20 cellular contexts compared by ENCODE assay signal in genomic region chr9:116310212-116310611, GRCh38.
DNase-seq lines count a peak whose midpoint lies in the region; ATAC-seq and TF ChIP-seq lines count a peak whose summit lies in the region.
"Had no signal": no experiment of that assay in that cellular context is flagged by ENCODE, and none has a peak within 500 bp of the region (broad histone marks: within the 10 kb centered on the region; RNA-seq: fewer than 3 reads in every experiment).

No MANE protein-coding gene starts in this region.

- H3K36me3 ChIP-seq in left ventricle myocardium inferior (no peaks in the 10 kb centered on the region), SK-N-MC (ENCODE audit: insufficient read depth, low read length) (peaks cover 97% of the 10 kb centered on the region)
- H3K36me3 ChIP-seq: BE2C had no signal

- DNase-seq in left ventricle myocardium inferior (no peak), left cardiac atrium (no peak), SK-N-MC (ENCODE audit: low read depth, low spot score) (no peak), sciatic nerve (ENCODE audit: low spot score) (no peak), DMS53 treated with DMSO at 0.1 percent for 48 hours (lab: John Stamatoyannopoulos, UW; ENCODE audit: unreplicated experiment) (no peak)
- no peak for DNase-seq in activated CD8-positive, alpha-beta T cell treated with anti-CD3 and anti-CD28 coated beads, Interleukin-2, amount 10 ng/mL, durations not matched to agents 7 days and 5 days
- DNase-seq: ACHN; BE2C; C1 segment of cervical spinal cord; CD4-positive, CD25-positive, alpha-beta regulatory T cell; CD8-positive, alpha-beta memory T cell; COR-L47; DMS 273 treated with DMSO at 0.1 percent for 48 hours; DMS79; GDM1; GOT3; H7; HFFc6 had no signal

- no peak overlapping the region for H3K4me3 ChIP-seq in left ventricle myocardium inferior
- no peak overlapping the region for H3K4me3 ChIP-seq in SK-N-MC

- no peaks in the 10 kb centered on the region for H3K9me3 ChIP-seq in left ventricle myocardium inferior (replicated peaks)
- H3K9me3 ChIP-seq in SK-N-MC (ENCODE audit: low read depth, low read length): no peaks in the 10 kb centered on the region
- H3K9me3 ChIP-seq: BE2C had no signal

- no peak overlapping the region for H3K4me3 Mint-ChIP-seq in activated CD8-positive, alpha-beta T cell treated with anti-CD3 and anti-CD28 coated beads, Interleukin-2, amount 10 ng/mL, durations not matched to agents 7 days and 5 days
- H3K4me3 Mint-ChIP-seq: CD4-positive, CD25-positive, alpha-beta regulatory T cell; CD8-positive, alpha-beta memory T cell; HFFc6 had no signal

- H3K36me3 Mint-ChIP-seq in activated CD8-positive, alpha-beta T cell treated with anti-CD3 and anti-CD28 coated beads, Interleukin-2, amount 10 ng/mL, durations not matched to agents 7 days and 5 days (ENCODE audit: low read depth): no peaks in the 10 kb centered on the region
- H3K36me3 Mint-ChIP-seq: CD4-positive, CD25-positive, alpha-beta regulatory T cell; CD8-positive, alpha-beta memory T cell had no signal

- H3K9ac ChIP-seq in SK-N-MC (ENCODE audit: insufficient read length): no peak overlapping the region

- peak overlapping the region; percentile 12 for H3K27ac ChIP-seq in left ventricle myocardium inferior (replicated peaks)
- H3K27ac ChIP-seq in SK-N-MC: 0 out of 2 replicates have a peak overlapping the region, but pooled peaks have one; percentile 21
- H3K27ac ChIP-seq: HL-60 had no signal

- H3K9me3 Mint-ChIP-seq in activated CD8-positive, alpha-beta T cell treated with anti-CD3 and anti-CD28 coated beads, Interleukin-2, amount 10 ng/mL, durations not matched to agents 7 days and 5 days (ENCODE audit: insufficient read depth): no peaks in the 10 kb centered on the region
- H3K9me3 Mint-ChIP-seq: HFFc6 had no signal

- H3K4me1 Mint-ChIP-seq in activated CD8-positive, alpha-beta T cell treated with anti-CD3 and anti-CD28 coated beads, Interleukin-2, amount 10 ng/mL, durations not matched to agents 7 days and 5 days (ENCODE audit: low read depth): no peaks in the 10 kb centered on the region
- H3K4me1 Mint-ChIP-seq: CD4-positive, CD25-positive, alpha-beta regulatory T cell; CD8-positive, alpha-beta memory T cell had no signal

- TF ChIP-seq CTCF in left ventricle myocardium inferior (IDR thresholded peaks at IDR 0.05; ENCODE audit: borderline replicate concordance): no peak

- ATAC-seq in left cardiac atrium (no peak), sciatic nerve (peak; percentile 49)
- ATAC-seq in activated CD8-positive, alpha-beta T cell treated with anti-CD3 and anti-CD28 coated beads, Interleukin-2, amount 10 ng/mL, durations not matched to agents 7 days and 5 days: no peak
- ATAC-seq: HCT116 had no signal

- CTCF ChIA-PET in activated CD8-positive, alpha-beta T cell treated with anti-CD3 and anti-CD28 coated beads, Interleukin-2, amount 10 ng/mL, durations not matched to agents 7 days and 5 days (lab: Charles Lee): no interaction called here

- POLR2A ChIA-PET in activated CD8-positive, alpha-beta T cell treated with anti-CD3 and anti-CD28 coated beads, Interleukin-2, amount 10 ng/mL, durations not matched to agents 7 days and 5 days (lab: Charles Lee): no interaction called here

- no peaks in the 10 kb centered on the region for H3K4me1 ChIP-seq in left ventricle myocardium inferior
- H3K4me1 ChIP-seq: BE2C had no signal

- H3K27me3 Mint-ChIP-seq in activated CD8-positive, alpha-beta T cell treated with anti-CD3 and anti-CD28 coated beads, Interleukin-2, amount 10 ng/mL, durations not matched to agents 7 days and 5 days (ENCODE audit: low read depth): no peaks in the 10 kb centered on the region
- H3K27me3 Mint-ChIP-seq: CD4-positive, CD25-positive, alpha-beta regulatory T cell had no signal

- H3K27me3 ChIP-seq in left ventricle myocardium inferior (ENCODE audit: low read depth): no peaks in the 10 kb centered on the region
- H3K27me3 ChIP-seq: BE2C had no signal

- intact Hi-C loops in left ventricle myocardium inferior (cut with micrococcal nuclease) (no loop called here), left cardiac atrium (cut with DNase I) (no loop called here), sciatic nerve (cut with DNase I) (no loop called here)

- H3K27ac Mint-ChIP-seq in activated CD8-positive, alpha-beta T cell treated with anti-CD3 and anti-CD28 coated beads, Interleukin-2, amount 10 ng/mL, durations not matched to agents 7 days and 5 days: no peak overlapping the region
- H3K27ac Mint-ChIP-seq: CD4-positive, CD25-positive, alpha-beta regulatory T cell; CD8-positive, alpha-beta memory T cell; HFFc6 had no signal
